ENCODE assay signal across 26 cellular contexts in the genomic region with DNA sequence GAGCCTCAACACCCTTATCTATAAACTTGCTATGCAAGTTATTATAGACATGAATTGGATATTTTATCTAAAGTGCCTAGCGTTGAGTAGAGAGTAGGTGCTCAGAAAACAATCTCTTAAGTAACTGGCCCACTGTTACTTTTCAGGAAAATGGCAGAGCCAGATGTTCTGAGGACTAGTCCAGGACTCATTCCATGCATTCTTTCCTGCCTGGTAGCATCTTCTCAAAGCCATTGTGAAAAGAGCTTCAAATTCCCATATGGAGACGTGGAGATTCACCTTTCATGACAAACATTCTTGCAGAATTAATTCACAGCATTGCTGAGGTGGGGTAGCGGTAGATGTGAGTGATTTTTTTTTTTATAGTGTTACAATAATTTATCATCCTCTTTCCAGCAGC. TPM values are rescaled to one million over a fixed set of nuclear protein-coding genes. Genes with fewer than 3 reads are reported as not detected.
"Had no signal": no experiment of that assay in that cellular context is flagged by ENCODE, and none has a peak within 500 bp of the region (broad histone marks: within the 10 kb centered on the region; RNA-seq: fewer than 3 reads in every experiment).

No MANE protein-coding gene starts in this region.

- H3K79me2 ChIP-seq: hepatocyte had no signal

- H3K4me3 ChIP-seq: hepatocyte, lung, ovary, right atrium auricular region, sigmoid colon, skin epidermis, thoracic aorta, uterus had no signal

- H3K9me3 Mint-ChIP-seq: neural crest cell, type B pancreatic cell had no signal

- H3K36me3 Mint-ChIP-seq: naive thymus-derived CD4-positive, alpha-beta T cell; stimulated activated naive B cell treated with anti-CD40 and anti-IgM and Interleukin-4, amounts not matched to agents 10 μg/mL and 1 μg/mL and 100 μg/mL, for 72 hours; type B pancreatic cell had no signal

- H3K36me3 ChIP-seq: ovary, right atrium auricular region, sigmoid colon, thoracic aorta, uterus had no signal

- DNase-seq: dermis blood vessel endothelial cell; foreskin melanocyte; left colon; left ventricle myocardium superior; naive thymus-derived CD4-positive, alpha-beta T cell; nucleus accumbens; ovary; sigmoid colon; stimulated activated CD4-positive, alpha-beta T cell treated with anti-CD3 and anti-CD28 coated beads, Interleukin-2, amount 100 ng/mL, for 24 hours; stimulated activated CD4-positive, alpha-beta T cell treated with anti-CD3 and anti-CD28 coated beads, Interleukin-4, amount 100 ng/mL, for 4 hours; stimulated activated naive B cell treated with anti-CD40 and anti-IgM and Interleukin-4, amounts not matched to agents 10 μg/mL and 1 μg/mL and 100 μg/mL, for 72 hours; stimulated activated naive CD8-positive, alpha-beta T cell treated with anti-CD3 and anti-CD28 coated beads, Interleukin-15, amount 100 ng/mL, for 72 hours; uterus had no signal

- H3K9me3 ChIP-seq: ovary, right atrium auricular region, sigmoid colon, thoracic aorta, uterus had no signal

- FAIRE-seq: colon had no signal

- ATAC-seq: left colon; left ventricle myocardium superior; naive thymus-derived CD4-positive, alpha-beta T cell; stimulated activated naive CD8-positive, alpha-beta T cell treated with anti-CD3 and anti-CD28 coated beads, Interleukin-15, amount 100 ng/mL, for 72 hours had no signal

- H3K27me3 Mint-ChIP-seq: naive thymus-derived CD4-positive, alpha-beta T cell; stimulated activated naive CD8-positive, alpha-beta T cell treated with anti-CD3 and anti-CD28 coated beads, Interleukin-15, amount 100 ng/mL, for 72 hours had no signal

- H3K4me2 ChIP-seq: hepatocyte had no signal

- H3K4me3 Mint-ChIP-seq: naive thymus-derived CD4-positive, alpha-beta T cell; neural crest cell; stimulated activated naive B cell treated with anti-CD40 and anti-IgM and Interleukin-4, amounts not matched to agents 10 μg/mL and 1 μg/mL and 100 μg/mL, for 72 hours; stimulated activated naive CD8-positive, alpha-beta T cell treated with anti-CD3 and anti-CD28 coated beads, Interleukin-15, amount 100 ng/mL, for 72 hours; type B pancreatic cell had no signal

- H3K4me1 ChIP-seq: right atrium auricular region, sigmoid colon, uterus had no signal

- H2AFZ ChIP-seq: hepatocyte had no signal

- H3K27me3 ChIP-seq: hepatocyte, ovary, right atrium auricular region, sigmoid colon, uterus had no signal

- H3K27ac Mint-ChIP-seq: naive thymus-derived CD4-positive, alpha-beta T cell; stimulated activated naive B cell treated with anti-CD40 and anti-IgM and Interleukin-4, amounts not matched to agents 10 μg/mL and 1 μg/mL and 100 μg/mL, for 72 hours; stimulated activated naive CD8-positive, alpha-beta T cell treated with anti-CD3 and anti-CD28 coated beads, Interleukin-15, amount 100 ng/mL, for 72 hours; type B pancreatic cell had no signal

- H3K4me1 Mint-ChIP-seq: naive thymus-derived CD4-positive, alpha-beta T cell; stimulated activated naive CD8-positive, alpha-beta T cell treated with anti-CD3 and anti-CD28 coated beads, Interleukin-15, amount 100 ng/mL, for 72 hours had no signal

- H3K27ac ChIP-seq: hepatocyte, ovary, right atrium auricular region, sigmoid colon, skin epidermis, thoracic aorta, uterus had no signal

RNA-seq across cellular contexts. Expression of gene ITPRID1, which starts 35.9 kb away (rescaled TPM):
- total RNA-seq: dermis blood vessel endothelial cell; hepatocyte; kidney epithelial cell; left ventricle myocardium superior; mesenteric fat pad; naive thymus-derived CD4-positive, alpha-beta T cell; neural crest cell; ovary; posterior vena cava; right atrium auricular region; sigmoid colon; subcutaneous adipose tissue; thoracic aorta had no signal
- polyA plus RNA-seq: esophagus; naive thymus-derived CD4-positive, alpha-beta T cell had no signal
